ENCODE assay signal across 1 cellular context in the genomic region with DNA sequence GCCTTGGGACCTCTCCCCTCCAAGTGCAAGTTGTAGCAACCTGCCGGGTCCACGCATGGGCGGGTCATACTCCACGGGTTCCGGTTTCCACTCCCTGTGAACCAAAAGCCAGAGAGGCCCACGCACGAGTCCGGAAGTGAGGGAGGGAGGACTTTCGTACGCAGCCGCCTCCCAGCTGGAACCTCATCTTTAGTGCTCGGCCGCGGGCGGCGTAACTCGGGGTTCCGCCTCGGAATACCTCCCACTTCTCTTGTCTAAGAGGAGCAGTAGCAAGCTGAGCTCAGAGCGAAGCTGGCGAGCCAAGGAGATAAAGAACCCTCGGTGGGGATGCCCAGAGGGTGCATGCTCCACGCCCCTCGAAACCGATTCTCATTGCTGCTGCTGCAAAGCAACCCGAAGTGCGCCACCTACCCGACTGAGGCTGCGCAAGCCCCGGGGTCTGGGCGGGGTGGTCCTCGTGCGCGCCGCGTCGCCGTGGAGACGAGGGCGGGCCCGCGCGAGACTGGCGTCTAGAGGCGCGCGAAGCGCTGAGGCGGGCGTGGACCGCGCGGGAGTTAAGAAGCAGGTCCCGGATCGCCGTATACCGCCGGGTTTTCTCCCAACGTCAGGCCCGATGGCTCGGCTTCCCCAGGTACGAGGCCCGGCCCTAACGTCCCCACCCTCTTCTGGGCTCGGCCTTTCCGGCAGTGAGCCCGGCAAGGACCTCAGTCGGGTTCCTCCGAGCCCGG.
TF ChIP-seq lines count a peak whose summit lies in the region.

A gene with protein sequence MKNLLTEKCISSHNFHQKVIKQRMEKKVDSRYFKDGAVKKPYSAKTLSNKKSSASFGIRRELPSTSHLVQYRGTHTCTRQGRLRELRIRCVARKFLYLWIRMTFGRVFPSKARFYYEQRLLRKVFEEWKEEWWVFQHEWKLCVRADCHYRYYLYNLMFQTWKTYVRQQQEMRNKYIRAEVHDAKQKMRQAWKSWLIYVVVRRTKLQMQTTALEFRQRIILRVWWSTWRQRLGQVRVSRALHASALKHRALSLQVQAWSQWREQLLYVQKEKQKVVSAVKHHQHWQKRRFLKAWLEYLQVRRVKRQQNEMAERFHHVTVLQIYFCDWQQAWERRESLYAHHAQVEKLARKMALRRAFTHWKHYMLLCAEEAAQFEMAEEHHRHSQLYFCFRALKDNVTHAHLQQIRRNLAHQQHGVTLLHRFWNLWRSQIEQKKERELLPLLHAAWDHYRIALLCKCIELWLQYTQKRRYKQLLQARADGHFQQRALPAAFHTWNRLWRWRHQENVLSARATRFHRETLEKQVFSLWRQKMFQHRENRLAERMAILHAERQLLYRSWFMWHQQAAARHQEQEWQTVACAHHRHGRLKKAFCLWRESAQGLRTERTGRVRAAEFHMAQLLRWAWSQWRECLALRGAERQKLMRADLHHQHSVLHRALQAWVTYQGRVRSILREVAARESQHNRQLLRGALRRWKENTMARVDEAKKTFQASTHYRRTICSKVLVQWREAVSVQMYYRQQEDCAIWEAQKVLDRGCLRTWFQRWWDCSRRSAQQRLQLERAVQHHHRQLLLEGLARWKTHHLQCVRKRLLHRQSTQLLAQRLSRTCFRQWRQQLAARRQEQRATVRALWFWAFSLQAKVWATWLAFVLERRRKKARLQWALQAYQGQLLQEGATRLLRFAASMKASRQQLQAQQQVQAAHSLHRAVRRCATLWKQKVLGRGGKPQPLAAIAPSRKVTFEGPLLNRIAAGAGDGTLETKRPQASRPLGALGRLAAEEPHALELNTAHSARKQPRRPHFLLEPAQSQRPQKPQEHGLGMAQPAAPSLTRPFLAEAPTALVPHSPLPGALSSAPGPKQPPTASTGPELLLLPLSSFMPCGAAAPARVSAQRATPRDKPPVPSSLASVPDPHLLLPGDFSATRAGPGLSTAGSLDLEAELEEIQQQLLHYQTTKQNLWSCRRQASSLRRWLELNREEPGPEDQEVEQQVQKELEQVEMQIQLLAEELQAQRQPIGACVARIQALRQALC (plus strand): TSS at position 530 of the 728 bp plus-strand sequence. CDS start 11,749 bp downstream, outside the sequence.

TF ChIP-seq in SK-N-SH treated with all-trans-retinoic acid at 6 μM for 48 hours, 23 proteins besides CTCF, POLR2A, EP300 and RAD21 (continued from another document):
- TF ChIP-seq ZC3H10 (CRISPR knock-in tag; IDR thresholded peaks at IDR 0.05) = no peak
- no peak for TF ChIP-seq TCF4 (CRISPR knock-in tag; IDR thresholded peaks at IDR 0.05; ENCODE audit: borderline replicate concordance)
